In the genomic region with DNA sequence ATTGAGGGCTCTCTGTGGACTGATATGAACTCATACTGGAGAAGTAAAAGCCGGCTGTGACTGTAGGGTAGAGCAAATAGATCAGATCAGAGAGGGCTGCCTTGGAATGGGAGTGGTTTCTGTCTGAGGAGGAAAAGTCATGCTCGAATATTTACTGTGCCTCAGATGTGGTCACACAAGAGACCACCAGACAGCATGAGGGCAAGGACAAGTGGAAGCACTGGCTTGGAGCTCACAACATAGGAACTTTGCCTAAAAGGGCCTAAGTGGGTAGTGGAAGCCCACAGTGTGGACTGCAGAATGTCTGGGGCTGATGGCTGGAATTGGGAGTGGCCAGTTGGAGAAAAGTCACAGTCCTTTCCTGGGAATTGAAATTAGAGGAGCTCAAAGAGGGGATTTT, we compare ENCODE assay signal across 21 cellular contexts. TPM values are rescaled to one million over a fixed set of nuclear protein-coding genes. Genes with fewer than 3 reads are reported as not detected.
"Had no signal": no experiment of that assay in that cellular context is flagged by ENCODE, and none has a peak within 500 bp of the region (broad histone marks: within the 10 kb centered on the region; RNA-seq: fewer than 3 reads in every experiment).

No MANE protein-coding gene starts in this region.

- H3K9me3 ChIP-seq: Peyer's patch, SJSA1 had no signal

- H2AFZ ChIP-seq: PC-9 had no signal

- H3K36me3 ChIP-seq: Peyer's patch, SJSA1 had no signal

- H3K27me3 ChIP-seq: Peyer's patch, SJSA1 had no signal

- H3K27ac ChIP-seq: PC-9, Peyer's patch, SJSA1, SK-N-MC had no signal

- DNase-seq: KBM-7, NCI-H1092, NCI-H1105 treated with DMSO at 0.1 percent for 48 hours, NCI-H1417 treated with DMSO at 0.1 percent for 48 hours, NCI-H146, NCI-H1694 treated with DMSO at 0.1 percent for 48 hours, NCI-H1930, NCI-H2081, NCI-H2107, NCI-H2227 treated with DMSO at 0.1 percent for 48 hours, NCI-H524 treated with DMSO at 0.1 percent for 48 hours, NCI-H69, NCI-H774, PC-9, Peyer's patch, SHP77 treated with DMSO at 0.1 percent for 48 hours had no signal

- H3K4me1 ChIP-seq: Peyer's patch, SJSA1 had no signal

- ATAC-seq: Right ventricle myocardium inferior had no signal

- H3K4me3 ChIP-seq: PC-9, Peyer's patch, SJSA1, SK-N-MC had no signal

- H3K4me2 ChIP-seq: PC-9 had no signal

RNA-seq across cellular contexts. Expression of a gene that starts 19.8 kb away (rescaled TPM):
- total RNA-seq: OCI-LY7 had no signal
- polyA plus RNA-seq: IgD-negative memory B cell had no signal
